Comparison of ENCODE assay signal across 8 cellular contexts in the genomic region with DNA sequence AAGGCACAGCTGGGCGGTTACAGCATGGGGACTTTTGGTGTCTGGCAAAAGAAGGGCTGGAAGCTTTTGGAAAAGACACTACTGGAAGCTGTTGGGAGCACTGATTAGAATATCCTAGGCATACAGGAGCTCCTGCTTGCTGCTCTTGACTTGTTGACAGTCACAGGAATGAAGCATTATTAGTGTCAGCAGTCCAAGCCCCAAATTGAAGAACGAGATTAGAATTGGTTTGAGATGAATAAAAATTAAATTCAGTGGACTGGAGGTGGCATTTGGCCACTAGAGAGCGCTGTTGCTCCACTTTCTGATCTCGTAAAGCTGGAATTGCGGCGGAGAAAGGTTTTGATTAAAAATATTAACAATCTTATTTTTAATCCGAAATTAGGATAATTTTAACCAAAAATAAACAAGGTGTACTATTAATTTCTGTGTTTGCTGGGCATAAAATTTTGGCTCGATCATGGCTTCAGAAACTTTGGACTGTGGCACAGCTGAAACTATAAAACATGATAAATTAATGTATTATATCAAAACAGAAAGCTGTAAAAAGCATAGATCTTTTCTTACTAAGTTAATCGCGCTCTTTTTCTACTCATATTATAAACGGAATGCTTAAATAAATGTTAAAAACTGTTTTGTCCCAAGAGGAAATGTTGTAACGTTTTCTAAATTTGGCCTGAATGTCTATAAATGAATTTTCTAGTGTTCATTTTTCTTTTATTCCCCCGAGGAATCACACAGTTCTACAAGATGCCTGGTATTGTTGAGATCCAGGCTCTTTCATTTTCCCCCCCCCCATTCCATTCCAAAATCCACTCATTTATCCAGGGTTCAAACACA. TPM values are rescaled to one million over a fixed set of nuclear protein-coding genes. Genes with fewer than 3 reads are reported as not detected.
A peak's percentile ranks its signal among the peaks of the same experiment; 100 is the strongest.
DNase-seq lines count a peak whose midpoint lies in the region; ATAC-seq and TF ChIP-seq lines count a peak whose summit lies in the region.

No MANE protein-coding gene starts in this region.

- peaks cover 34 to 100% (median 57%) of the 10 kb centered on the region in 4 donors for H3K27me3 ChIP-seq in esophagus squamous epithelium

- no peaks in the 10 kb centered on the region for H3K36me3 ChIP-seq in esophagus squamous epithelium

- no peak for ATAC-seq in omental fat pad (ENCODE audit: low FRiP score)
- no peak for ATAC-seq in GM21515 (IDR thresholded peaks at IDR 0.05; ENCODE audit: unreplicated experiment)

- H3K4me3 ChIP-seq in esophagus squamous epithelium: no peak overlapping the region

- intact Hi-C loops in esophagus squamous epithelium (cut with DNase I): loop anchor here (5.0 to 10.0 kb wide), 3 partner anchors 510 to 1018 kb away; no protein-coding TSS in a partner anchor

- TF ChIP-seq POLR2A in esophagus squamous epithelium (IDR thresholded peaks at IDR 0.05): no peak

- peaks cover 9 to 60% (median 9%) of the 10 kb centered on the region in 3 donors for H3K4me1 ChIP-seq in esophagus squamous epithelium

- H3K9me3 ChIP-seq in esophagus squamous epithelium: no peaks in the 10 kb centered on the region

- DNase-seq in GM13976 (ENCODE audit: low spot score) (peak; percentile 62), NCI-H774 (lab: John Stamatoyannopoulos, UW) (peak; percentile 36), activated T-cell treated with anti-CD3 and anti-CD28 coated beads for 1 hour (ENCODE audit: low read depth) (peak; percentile 67), esophagus squamous epithelium (lab: John Stamatoyannopoulos, UW) (no peak), omental fat pad (ENCODE audit: low spot score) (peak; percentile 79), ureter (ENCODE audit: low spot score) (peak; percentile 80)

- in situ Hi-C loops in GM13976 (cut with MboI; ENCODE audit: low sequenced_read_pairs, unreplicated experiment): loop anchor here (10.0 to 25.0 kb wide), 2 partner anchors 685 to 1028 kb away; no protein-coding TSS in a partner anchor

- no peak overlapping the region for H3K27ac ChIP-seq in 22Rv1
- H3K27ac ChIP-seq in esophagus squamous epithelium: peak overlapping the region in 2 of 4 donors; percentile 49 to 53

- WGBS in esophagus squamous epithelium, 2 donors: 3 to 4% methylated on average over 13 of the region's 13 CpGs

- peak; percentile 72 for TF ChIP-seq CTCF in 22Rv1 (IDR thresholded peaks at IDR 0.05)
- peak; percentile 85 for TF ChIP-seq CTCF in GM13976 (IDR thresholded peaks at IDR 0.05; ENCODE audit: borderline replicate concordance, control extremely low read depth, extremely low read depth, insufficient read depth, missing control alignments)
- peak; percentile 84 to 91 (median 88) for TF ChIP-seq CTCF in esophagus squamous epithelium (IDR thresholded peaks at IDR 0.05)
- TF ChIP-seq CTCF in omental fat pad (IDR thresholded peaks at IDR 0.05): peak in 2 of 3 donors; percentile 62 to 79

RNA-seq across cellular contexts. Expression of gene HOXD8, which starts 2.4 kb away (rescaled TPM):
- total RNA-seq in esophagus squamous epithelium (1 to 10 TPM in 3 of 4 donors, not detected in 1; 1.2 to 4.6 (median 1.2) TPM), omental fat pad (10 to 100 TPM in 1 of 4 donors, 1 to 10 TPM in 3; 3.7 to 24.6 (median 7.6) TPM), ureter (41.7 TPM)

RNA-seq across cellular contexts. Expression of gene HOXD9, which starts 4.6 kb away (rescaled TPM):
- total RNA-seq in esophagus squamous epithelium (1 to 10 TPM in 1 of 4 donors, under 1 TPM in 1, not detected in 2; 0.61 to 3.4 TPM), omental fat pad (1 to 10 TPM in 3 of 4 donors, under 1 TPM in 1; 0.95 to 2.6 (median 1.7) TPM), ureter (19.8 TPM)

RNA-seq across cellular contexts. Expression of gene HOXD10, which starts 10.6 kb away (rescaled TPM):
- under 1 TPM in 2 of 4 donors, not detected in 2; 0.22 to 0.38 TPM for total RNA-seq in esophagus squamous epithelium
- total RNA-seq in omental fat pad: 1 to 10 TPM in 1 of 4 donors, under 1 TPM in 2, not detected in 1; 0.56 to 1.1 (median 0.56) TPM
- total RNA-seq in ureter: 4.4 TPM

RNA-seq across cellular contexts. Expression of gene HOXD11, which starts 20.1 kb away (rescaled TPM):
- total RNA-seq in esophagus squamous epithelium (not detected), omental fat pad (not detected), ureter (1.2 TPM)

RNA-seq across cellular contexts. Expression of gene HOXD4, which starts 24.2 kb away (rescaled TPM):
- 1 to 10 TPM in 1 of 4 donors, under 1 TPM in 1, not detected in 2; 0.31 to 2.5 TPM for total RNA-seq in esophagus squamous epithelium
- total RNA-seq in omental fat pad: 10 to 100 TPM in 1 of 4 donors, 1 to 10 TPM in 3; 1.0 to 14.2 (median 1.9) TPM
- 22.4 TPM for total RNA-seq in ureter
